In genomic region chr7:98701372-98701771, GRCh38 we compare ENCODE assay signal across 14 cellular contexts.
DNase-seq lines count a peak whose midpoint lies in the region; FAIRE-seq and TF ChIP-seq lines count a peak whose summit lies in the region.
"Had no signal": no experiment of that assay in that cellular context is flagged by ENCODE, and none has a peak within 500 bp of the region (broad histone marks: within the 10 kb centered on the region; RNA-seq: fewer than 3 reads in every experiment).

No MANE protein-coding gene starts in this region.

- no CpG with 5 or more reads among the region's 11 CpGs for WGBS in neuronal stem cell (ENCODE audit: extremely low coverage in 2 of 2, insufficient read length in 2 of 2, insufficient replicate concordance in 1 of 2), 2 donors

- H3F3A ChIP-seq in OCI-LY1 (ENCODE audit: insufficient read depth, low read length): no peaks in the 10 kb centered on the region

- H3K27ac ChIP-seq in OCI-LY1 (ENCODE audit: low read depth, low read length, poor library complexity, severe bottlenecking) (peak overlapping the region; percentile 81), neuronal stem cell (replicated peaks; ENCODE audit: low read length) (no peak overlapping the region)
- H3K27ac ChIP-seq: A549, HL-60 had no signal

- H4K20me1 ChIP-seq in OCI-LY1 (ENCODE audit: insufficient read depth, low read length): no peaks in the 10 kb centered on the region

- H3K79me2 ChIP-seq in OCI-LY1 (ENCODE audit: insufficient read depth, low read length): no peaks in the 10 kb centered on the region

- H2BK120ac ChIP-seq in neuronal stem cell (ENCODE audit: low read depth, low read length): no peak overlapping the region

- no peak overlapping the region for H2BK15ac ChIP-seq in neuronal stem cell (ENCODE audit: low read length)

- H2BK5ac ChIP-seq in neuronal stem cell (ENCODE audit: low read length): no peak overlapping the region

- no peak overlapping the region for H4K91ac ChIP-seq in neuronal stem cell (ENCODE audit: low read depth, low read length, poor library complexity)

- no peak overlapping the region for H3K4ac ChIP-seq in neuronal stem cell (ENCODE audit: low read length)

- no peak for TF ChIP-seq CTCF in OCI-LY1 (IDR thresholded peaks at IDR 0.05; ENCODE audit: low read length)

- H3K27me3 ChIP-seq in OCI-LY1 (ENCODE audit: insufficient read depth, low read length) (no peaks in the 10 kb centered on the region), neuronal stem cell (ENCODE audit: control insufficient read depth in 3 of 3, insufficient read depth in 3 of 3, low read depth in 1 of 3, low read length in 3 of 3) (peaks cover 0 to 6% (median 0%) of the 10 kb centered on the region in 3 experiments)
- H3K27me3 ChIP-seq: BE2C had no signal

- H3K4me1 ChIP-seq in OCI-LY1 (ENCODE audit: insufficient read depth, low read length, severe bottlenecking): peaks cover 59% of the 10 kb centered on the region
- no peaks in the 10 kb centered on the region for H3K4me1 ChIP-seq in neuronal stem cell (ENCODE audit: control insufficient read depth in 2 of 2, insufficient read depth in 1 of 2, low read depth in 1 of 2, low read length in 2 of 2)
- H3K4me1 ChIP-seq: A549, BE2C, Caco-2 had no signal

- H3K79me1 ChIP-seq in neuronal stem cell (ENCODE audit: low read depth, low read length): no peaks in the 10 kb centered on the region

- H3K9ac ChIP-seq in OCI-LY1 (ENCODE audit: low read length) (peak overlapping the region; percentile 17; the same call in 1 of the 2 replicates), neuronal stem cell (ENCODE audit: low read depth, low read length, poor library complexity) (no peak overlapping the region)

- H3K4me2 ChIP-seq in OCI-LY1 (ENCODE audit: low read length): no peak overlapping the region; the same call in 1 of the 2 replicates
- H3K4me2 ChIP-seq in neuronal stem cell (ENCODE audit: insufficient read depth, low read length, poor library complexity, severe bottlenecking): no peak overlapping the region
- H3K4me2 ChIP-seq: A549 had no signal

- no peak overlapping the region for H3K18ac ChIP-seq in neuronal stem cell (ENCODE audit: low read length)

- no peak overlapping the region for H2BK12ac ChIP-seq in neuronal stem cell (ENCODE audit: low read length)

- no peaks in the 10 kb centered on the region for H3K9me2 ChIP-seq in OCI-LY1 (ENCODE audit: low read depth, low read length)

- no peak overlapping the region for H3K23ac ChIP-seq in neuronal stem cell (ENCODE audit: low read depth, low read length, poor library complexity)

- H3K4me3 ChIP-seq in OCI-LY1 (ENCODE audit: low read depth, low read length, poor library complexity, severe bottlenecking): no peak overlapping the region
- H3K4me3 ChIP-seq in neuronal stem cell (ENCODE audit: low read length in 2 of 2): no peak overlapping the region
- H3K4me3 ChIP-seq: A549 had no signal

- no peak overlapping the region for H2AFZ ChIP-seq in OCI-LY1 (ENCODE audit: low read length)
- H2AFZ ChIP-seq in neuronal stem cell (ENCODE audit: low read length): peak overlapping the region; percentile 11

- no peak for TF ChIP-seq POLR2A in GM12892 (IDR thresholded peaks at IDR 0.05; ENCODE audit: low read depth, low read length)

- peak; percentile 9 for FAIRE-seq in GM12892 (lab: Jason Lieb, UNC)
- FAIRE-seq: A549, GM18507, H54 had no signal

- no peak overlapping the region for H4K8ac ChIP-seq in neuronal stem cell (ENCODE audit: low read depth, low read length)

- H3K14ac ChIP-seq in neuronal stem cell (ENCODE audit: low read length): no peak overlapping the region

- peaks cover 16% of the 10 kb centered on the region for H3K9me3 ChIP-seq in OCI-LY1 (ENCODE audit: low read length)
- H3K9me3 ChIP-seq in neuronal stem cell (replicated peaks in 1 of 2; ENCODE audit: control insufficient read depth in 2 of 2, insufficient read depth in 1 of 2, low read depth in 1 of 2, low read length in 2 of 2): peaks cover 0 to 1% of the 10 kb centered on the region in 2 donors
- H3K9me3 ChIP-seq: BE2C, Caco-2 had no signal

- no peak for DNase-seq in GM12892 (ENCODE audit: insufficient read length)
- DNase-seq in neuronal stem cell (ENCODE audit: low spot score): no peak
- no peak for DNase-seq in NCI-H1436 (lab: John Stamatoyannopoulos, UW)
- DNase-seq in COR-L47 (lab: John Stamatoyannopoulos, UW): no peak
- DNase-seq in DMS 273 treated with DMSO at 0.1 percent for 48 hours (lab: John Stamatoyannopoulos, UW): no peak
- DNase-seq: BE2C; Caco-2; CD8-positive, alpha-beta T cell; DMS53 had no signal

- H2AK5ac ChIP-seq in neuronal stem cell (ENCODE audit: low read depth, low read length): no peak overlapping the region

- H3K36me3 ChIP-seq in OCI-LY1 (ENCODE audit: insufficient read depth, low read length) (no peaks in the 10 kb centered on the region; the same call in 1 of the 2 replicates), neuronal stem cell (replicated peaks in 1 of 2; ENCODE audit: control insufficient read depth in 2 of 2, insufficient read depth in 2 of 2, low read length in 2 of 2) (no peaks in the 10 kb centered on the region)
- H3K36me3 ChIP-seq: BE2C had no signal
